ENCODE assay signal across 1 cellular context in the genomic region with DNA sequence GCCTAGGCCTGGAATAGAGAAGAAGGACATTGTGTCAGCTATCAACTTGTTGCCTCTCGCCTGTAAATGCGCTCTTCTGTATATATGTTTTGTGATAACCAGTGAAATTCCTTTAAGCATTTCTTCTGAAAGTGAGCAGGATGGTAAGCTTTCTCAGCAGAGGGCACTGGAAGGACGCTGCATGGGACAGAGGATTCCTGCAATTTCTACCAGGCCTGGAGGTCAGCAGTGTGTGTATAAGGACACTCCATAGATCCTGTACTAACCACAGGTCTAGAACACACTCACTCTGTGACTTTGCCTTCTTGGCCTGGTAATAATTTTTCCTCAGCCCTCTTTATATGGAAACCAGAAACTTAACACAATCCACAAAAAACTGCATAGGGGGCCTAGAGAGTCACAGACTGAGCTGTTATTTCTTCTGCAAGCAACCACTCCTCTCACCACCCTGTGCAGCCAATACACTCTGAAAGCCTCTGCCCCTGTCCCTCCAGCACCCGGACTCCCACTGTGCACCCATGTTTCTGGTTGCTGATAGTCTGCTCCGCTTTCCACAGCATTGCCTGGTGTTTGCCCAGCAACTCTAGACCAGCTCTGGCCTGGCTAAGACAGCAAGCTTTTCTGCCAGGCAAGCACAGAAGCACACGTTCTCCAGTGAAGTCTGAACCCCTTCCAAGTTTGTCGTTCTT.
TF ChIP-seq lines count a peak whose summit lies in the region.

No MANE protein-coding gene starts in this region.

TF ChIP-seq in GM23338, 12 proteins besides CTCF, POLR2A, EP300 and RAD21 (continued from another document):
- TF ChIP-seq, protein P1, sequence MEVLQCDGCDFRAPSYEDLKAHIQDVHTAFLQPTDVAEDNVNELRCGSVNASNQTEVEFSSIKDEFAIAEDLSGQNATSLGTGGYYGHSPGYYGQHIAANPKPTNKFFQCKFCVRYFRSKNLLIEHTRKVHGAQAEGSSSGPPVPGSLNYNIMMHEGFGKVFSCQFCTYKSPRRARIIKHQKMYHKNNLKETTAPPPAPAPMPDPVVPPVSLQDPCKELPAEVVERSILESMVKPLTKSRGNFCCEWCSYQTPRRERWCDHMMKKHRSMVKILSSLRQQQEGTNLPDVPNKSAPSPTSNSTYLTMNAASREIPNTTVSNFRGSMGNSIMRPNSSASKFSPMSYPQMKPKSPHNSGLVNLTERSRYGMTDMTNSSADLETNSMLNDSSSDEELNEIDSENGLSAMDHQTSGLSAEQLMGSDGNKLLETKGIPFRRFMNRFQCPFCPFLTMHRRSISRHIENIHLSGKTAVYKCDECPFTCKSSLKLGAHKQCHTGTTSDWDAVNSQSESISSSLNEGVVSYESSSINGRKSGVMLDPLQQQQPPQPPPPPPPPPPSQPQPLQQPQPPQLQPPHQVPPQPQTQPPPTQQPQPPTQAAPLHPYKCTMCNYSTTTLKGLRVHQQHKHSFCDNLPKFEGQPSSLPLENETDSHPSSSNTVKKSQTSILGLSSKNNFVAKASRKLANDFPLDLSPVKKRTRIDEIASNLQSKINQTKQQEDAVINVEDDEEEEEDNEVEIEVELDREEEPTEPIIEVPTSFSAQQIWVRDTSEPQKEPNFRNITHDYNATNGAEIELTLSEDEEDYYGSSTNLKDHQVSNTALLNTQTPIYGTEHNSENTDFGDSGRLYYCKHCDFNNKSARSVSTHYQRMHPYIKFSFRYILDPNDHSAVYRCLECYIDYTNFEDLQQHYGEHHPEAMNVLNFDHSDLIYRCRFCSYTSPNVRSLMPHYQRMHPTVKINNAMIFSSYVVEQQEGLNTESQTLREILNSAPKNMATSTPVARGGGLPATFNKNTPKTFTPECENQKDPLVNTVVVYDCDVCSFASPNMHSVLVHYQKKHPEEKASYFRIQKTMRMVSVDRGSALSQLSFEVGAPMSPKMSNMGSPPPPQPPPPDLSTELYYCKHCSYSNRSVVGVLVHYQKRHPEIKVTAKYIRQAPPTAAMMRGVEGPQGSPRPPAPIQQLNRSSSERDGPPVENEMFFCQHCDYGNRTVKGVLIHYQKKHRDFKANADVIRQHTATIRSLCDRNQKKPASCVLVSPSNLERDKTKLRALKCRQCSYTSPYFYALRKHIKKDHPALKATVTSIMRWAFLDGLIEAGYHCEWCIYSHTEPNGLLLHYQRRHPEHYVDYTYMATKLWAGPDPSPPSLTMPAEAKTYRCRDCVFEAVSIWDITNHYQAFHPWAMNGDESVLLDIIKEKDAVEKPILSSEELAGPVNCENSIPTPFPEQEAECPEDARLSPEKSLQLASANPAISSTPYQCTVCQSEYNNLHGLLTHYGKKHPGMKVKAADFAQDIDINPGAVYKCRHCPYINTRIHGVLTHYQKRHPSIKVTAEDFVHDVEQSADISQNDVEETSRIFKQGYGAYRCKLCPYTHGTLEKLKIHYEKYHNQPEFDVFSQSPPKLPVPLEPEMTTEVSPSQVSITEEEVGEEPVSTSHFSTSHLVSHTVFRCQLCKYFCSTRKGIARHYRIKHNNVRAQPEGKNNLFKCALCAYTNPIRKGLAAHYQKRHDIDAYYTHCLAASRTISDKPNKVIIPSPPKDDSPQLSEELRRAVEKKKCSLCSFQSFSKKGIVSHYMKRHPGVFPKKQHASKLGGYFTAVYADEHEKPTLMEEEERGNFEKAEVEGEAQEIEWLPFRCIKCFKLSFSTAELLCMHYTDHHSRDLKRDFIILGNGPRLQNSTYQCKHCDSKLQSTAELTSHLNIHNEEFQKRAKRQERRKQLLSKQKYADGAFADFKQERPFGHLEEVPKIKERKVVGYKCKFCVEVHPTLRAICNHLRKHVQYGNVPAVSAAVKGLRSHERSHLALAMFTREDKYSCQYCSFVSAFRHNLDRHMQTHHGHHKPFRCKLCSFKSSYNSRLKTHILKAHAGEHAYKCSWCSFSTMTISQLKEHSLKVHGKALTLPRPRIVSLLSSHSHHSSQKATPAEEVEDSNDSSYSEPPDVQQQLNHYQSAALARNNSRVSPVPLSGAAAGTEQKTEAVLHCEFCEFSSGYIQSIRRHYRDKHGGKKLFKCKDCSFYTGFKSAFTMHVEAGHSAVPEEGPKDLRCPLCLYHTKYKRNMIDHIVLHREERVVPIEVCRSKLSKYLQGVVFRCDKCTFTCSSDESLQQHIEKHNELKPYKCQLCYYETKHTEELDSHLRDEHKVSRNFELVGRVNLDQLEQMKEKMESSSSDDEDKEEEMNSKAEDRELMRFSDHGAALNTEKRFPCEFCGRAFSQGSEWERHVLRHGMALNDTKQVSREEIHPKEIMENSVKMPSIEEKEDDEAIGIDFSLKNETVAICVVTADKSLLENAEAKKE (CRISPR knock-in tag; IDR thresholded peaks at IDR 0.05), result no peak
- TF ChIP-seq ZNF331 (CRISPR knock-in tag; IDR thresholded peaks at IDR 0.05; ENCODE audit: low read depth), result no peak
- no peak for TF ChIP-seq NANOG (IDR thresholded peaks at IDR 0.05; ENCODE audit: borderline replicate concordance)
- TF ChIP-seq EZH2 (IDR thresholded peaks at IDR 0.05; ENCODE audit: low read depth, unreplicated experiment), result no peak
- TF ChIP-seq POLR2AphosphoS5 (IDR thresholded peaks at IDR 0.05; ENCODE audit: low read depth), result no peak
- no peak for TF ChIP-seq ZNF114 (CRISPR knock-in tag; IDR thresholded peaks at IDR 0.05)
- TF ChIP-seq, protein P2, sequence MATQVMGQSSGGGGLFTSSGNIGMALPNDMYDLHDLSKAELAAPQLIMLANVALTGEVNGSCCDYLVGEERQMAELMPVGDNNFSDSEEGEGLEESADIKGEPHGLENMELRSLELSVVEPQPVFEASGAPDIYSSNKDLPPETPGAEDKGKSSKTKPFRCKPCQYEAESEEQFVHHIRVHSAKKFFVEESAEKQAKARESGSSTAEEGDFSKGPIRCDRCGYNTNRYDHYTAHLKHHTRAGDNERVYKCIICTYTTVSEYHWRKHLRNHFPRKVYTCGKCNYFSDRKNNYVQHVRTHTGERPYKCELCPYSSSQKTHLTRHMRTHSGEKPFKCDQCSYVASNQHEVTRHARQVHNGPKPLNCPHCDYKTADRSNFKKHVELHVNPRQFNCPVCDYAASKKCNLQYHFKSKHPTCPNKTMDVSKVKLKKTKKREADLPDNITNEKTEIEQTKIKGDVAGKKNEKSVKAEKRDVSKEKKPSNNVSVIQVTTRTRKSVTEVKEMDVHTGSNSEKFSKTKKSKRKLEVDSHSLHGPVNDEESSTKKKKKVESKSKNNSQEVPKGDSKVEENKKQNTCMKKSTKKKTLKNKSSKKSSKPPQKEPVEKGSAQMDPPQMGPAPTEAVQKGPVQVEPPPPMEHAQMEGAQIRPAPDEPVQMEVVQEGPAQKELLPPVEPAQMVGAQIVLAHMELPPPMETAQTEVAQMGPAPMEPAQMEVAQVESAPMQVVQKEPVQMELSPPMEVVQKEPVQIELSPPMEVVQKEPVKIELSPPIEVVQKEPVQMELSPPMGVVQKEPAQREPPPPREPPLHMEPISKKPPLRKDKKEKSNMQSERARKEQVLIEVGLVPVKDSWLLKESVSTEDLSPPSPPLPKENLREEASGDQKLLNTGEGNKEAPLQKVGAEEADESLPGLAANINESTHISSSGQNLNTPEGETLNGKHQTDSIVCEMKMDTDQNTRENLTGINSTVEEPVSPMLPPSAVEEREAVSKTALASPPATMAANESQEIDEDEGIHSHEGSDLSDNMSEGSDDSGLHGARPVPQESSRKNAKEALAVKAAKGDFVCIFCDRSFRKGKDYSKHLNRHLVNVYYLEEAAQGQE (IDR thresholded peaks at IDR 0.05; ENCODE audit: unreplicated experiment), result no peak
